In the genomic region with DNA sequence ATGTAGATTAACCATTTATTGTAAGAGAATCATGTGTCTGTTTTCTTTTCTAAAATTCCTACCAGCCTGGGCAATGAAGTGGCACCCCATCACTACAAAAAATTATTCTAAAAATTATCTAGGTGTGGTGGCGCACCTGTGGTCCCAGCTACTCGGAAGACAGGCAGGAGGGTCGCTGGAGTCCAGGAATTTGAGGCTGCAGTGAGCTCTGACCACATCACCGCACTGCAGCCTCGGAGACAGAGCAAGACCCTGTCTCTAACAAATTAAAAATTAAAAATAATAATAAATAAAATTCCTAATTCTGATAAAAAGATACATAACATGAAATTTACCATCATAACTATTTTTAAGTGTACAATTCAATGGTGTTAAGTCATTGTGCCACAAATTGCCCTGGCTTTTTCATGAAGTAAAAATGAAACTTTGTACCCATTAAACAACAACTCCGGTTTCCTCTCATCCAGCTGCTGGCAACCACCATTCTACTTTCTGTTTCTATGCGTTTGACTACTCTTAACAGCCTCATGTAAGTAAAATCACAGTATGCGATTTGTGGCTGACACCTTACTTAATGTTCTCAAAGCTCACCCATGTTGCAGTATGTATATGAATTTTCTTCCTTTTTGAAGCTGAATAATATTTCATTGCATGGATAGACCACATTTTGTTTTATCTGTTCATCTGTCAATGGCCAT, we compare ENCODE assay signal across 9 cellular contexts. TPM values are rescaled to one million over a fixed set of nuclear protein-coding genes. Genes with fewer than 3 reads are reported as not detected.
A peak's percentile ranks its signal among the peaks of the same experiment; 100 is the strongest.
DNase-seq lines count a peak whose midpoint lies in the region; ATAC-seq lines count a peak whose summit lies in the region.
"Had no signal": no experiment of that assay in that cellular context is flagged by ENCODE, and none has a peak within 500 bp of the region (broad histone marks: within the 10 kb centered on the region; RNA-seq: fewer than 3 reads in every experiment).

No MANE protein-coding gene starts in this region.

- DNase-seq in fibroblast of peridontal ligament (ENCODE audit: extremely low read depth) = peak; percentile 17
- DNase-seq in D341Med (ENCODE audit: low spot score) = no peak
- no peak for DNase-seq in Right ventricle myocardium inferior (ENCODE audit: missing footprints)
- no peak for DNase-seq in midbrain (lab: John Stamatoyannopoulos, UW)
- no peak for DNase-seq in NCI-H446 (lab: John Stamatoyannopoulos, UW)

- intact Hi-C loops in Right ventricle myocardium inferior (cut with DNase I) = no loop called here

- peak; percentile 94 for ATAC-seq in GM18508 (IDR thresholded peaks at IDR 0.05; ENCODE audit: insufficient read depth, unreplicated experiment)
- peak; percentile 97 for ATAC-seq in GM21529 (IDR thresholded peaks at IDR 0.05; ENCODE audit: unreplicated experiment)
- ATAC-seq in HG03571 (IDR thresholded peaks at IDR 0.05; ENCODE audit: unreplicated experiment) = peak; percentile 94
- no peak for ATAC-seq in Right ventricle myocardium inferior
- ATAC-seq: HCT116 had no signal

RNA-seq across cellular contexts. Expression of a gene that starts 20.6 kb away (rescaled TPM):
- 6.4 TPM for total RNA-seq in Right ventricle myocardium inferior
